11 cellular contexts compared by ENCODE assay signal in the genomic region with DNA sequence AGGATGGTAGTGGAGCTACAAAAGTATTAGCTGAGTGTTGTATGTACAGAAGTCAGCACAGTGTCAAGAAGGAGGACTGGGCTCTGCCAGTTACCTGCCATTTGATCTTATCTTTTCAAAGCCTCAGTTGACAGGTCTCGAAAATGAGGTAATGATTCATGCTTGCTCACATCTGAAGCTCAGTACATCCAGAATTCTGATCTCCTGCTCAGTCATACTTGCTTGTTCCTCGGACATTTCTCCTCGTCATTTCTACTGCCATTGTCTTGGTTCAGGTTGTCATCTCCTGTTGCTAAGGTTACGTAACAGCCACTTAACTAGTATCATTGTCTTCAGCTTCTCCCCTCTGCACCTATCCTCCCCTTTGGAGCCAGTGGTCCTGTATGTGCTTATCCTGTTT.
DNase-seq lines count a peak whose midpoint lies in the region; ATAC-seq and TF ChIP-seq lines count a peak whose summit lies in the region.
"Had no signal": no experiment of that assay in that cellular context is flagged by ENCODE, and none has a peak within 500 bp of the region (broad histone marks: within the 10 kb centered on the region; RNA-seq: fewer than 3 reads in every experiment).

No MANE protein-coding gene starts in this region.

- no peak overlapping the region for H2BK5ac ChIP-seq in mesenchymal stem cell (ENCODE audit: low read depth, low read length, poor library complexity, severe bottlenecking)

- H3K27me3 Mint-ChIP-seq in brain = no peaks in the 10 kb centered on the region
- H3K27me3 Mint-ChIP-seq: CD4-positive, alpha-beta memory T cell had no signal

- ATAC-seq in HG02571 (IDR thresholded peaks at IDR 0.05; ENCODE audit: unreplicated experiment) = no peak
- no peak for ATAC-seq in HG03439 (IDR thresholded peaks at IDR 0.05; ENCODE audit: unreplicated experiment)

- H2AFZ ChIP-seq in ACC112 (ENCODE audit: low read length, unreplicated experiment) (no peak overlapping the region), mesenchymal stem cell (ENCODE audit: low read depth, low read length) (no peak overlapping the region)

- H3K27ac ChIP-seq in ACC112 (ENCODE audit: low read depth, low read length) (peak overlapping the region; percentile 27; the same call in 1 of the 2 replicates), mesenchymal stem cell (ENCODE audit: low read length, poor library complexity, severe bottlenecking) (no peak overlapping the region)
- H3K27ac ChIP-seq: thoracic aorta had no signal

- no peaks in the 10 kb centered on the region for H3K36me3 ChIP-seq in ACC112 (ENCODE audit: insufficient read depth, low read length)
- H3K36me3 ChIP-seq in mesenchymal stem cell (ENCODE audit: control insufficient read depth in 1 of 2, insufficient read depth in 2 of 2, low read depth in 1 of 2, low read length in 2 of 2) = no peaks in the 10 kb centered on the region
- H3K36me3 ChIP-seq: thoracic aorta had no signal

- peak overlapping the region in 1 of 2 experiments; percentile 21 for H2BK12ac ChIP-seq in mesenchymal stem cell (ENCODE audit: low read length in 2 of 2)

- H2BK15ac ChIP-seq in mesenchymal stem cell (ENCODE audit: low read depth, poor library complexity, severe bottlenecking) = no peak overlapping the region

- no peak overlapping the region for H2BK120ac ChIP-seq in mesenchymal stem cell (ENCODE audit: low read depth, low read length)

- H3K9me3 ChIP-seq in mesenchymal stem cell (ENCODE audit: control insufficient read depth, low read length) = no peaks in the 10 kb centered on the region
- H3K9me3 ChIP-seq: thoracic aorta had no signal

- H3K18ac ChIP-seq in mesenchymal stem cell (ENCODE audit: low read depth in 1 of 2, low read length in 2 of 2) = no peak overlapping the region

- H3K4ac ChIP-seq in mesenchymal stem cell (ENCODE audit: low read depth in 1 of 2, low read length in 2 of 2) = no peak overlapping the region

- H3K4me1 Mint-ChIP-seq in brain = peaks cover 69% of the 10 kb centered on the region

- 76% methylated on average over 4 of the region's 4 CpGs for WGBS in mesenchymal stem cell

- H3K14ac ChIP-seq in mesenchymal stem cell (ENCODE audit: low read length in 2 of 2) = no peak overlapping the region

- H2AK5ac ChIP-seq in mesenchymal stem cell (ENCODE audit: low read length, severe bottlenecking) = no peak overlapping the region

- peak overlapping the region in 1 of 5 experiments; percentile 62 for H3K4me3 Mint-ChIP-seq in brain
- H3K4me3 Mint-ChIP-seq: CD4-positive, alpha-beta memory T cell had no signal

- H4K8ac ChIP-seq in mesenchymal stem cell (ENCODE audit: low read length) = no peak overlapping the region

- H3K27me3 ChIP-seq in ACC112 (ENCODE audit: insufficient read depth, low read length) (no peaks in the 10 kb centered on the region), mesenchymal stem cell (ENCODE audit: control insufficient read depth in 1 of 2, insufficient read depth in 1 of 2, low read length in 2 of 2) (no peaks in the 10 kb centered on the region)

- no peak overlapping the region for H4K91ac ChIP-seq in mesenchymal stem cell (ENCODE audit: low read length)

- TF ChIP-seq CTCF in brain (conservative IDR thresholded peaks at IDR 0.05) = no peak

- H3K9me3 Mint-ChIP-seq in brain = peaks cover 0 to 6% (median 0%) of the 10 kb centered on the region in 5 experiments
- H3K9me3 Mint-ChIP-seq: CD4-positive, alpha-beta memory T cell had no signal

- peak overlapping the region in 3 of 5 experiments; percentile 56 to 97 (median 91) for H3K27ac Mint-ChIP-seq in brain
- H3K27ac Mint-ChIP-seq: CD4-positive, alpha-beta memory T cell had no signal

- peaks cover 9% of the 10 kb centered on the region for H3K79me2 ChIP-seq in ACC112 (ENCODE audit: control insufficient read depth, insufficient read depth, low read length, unreplicated experiment)

- H3K4me1 ChIP-seq in ACC112 (ENCODE audit: control insufficient read depth, insufficient read depth, low read length, unreplicated experiment) = peaks cover 35% of the 10 kb centered on the region
- H3K4me1 ChIP-seq in mesenchymal stem cell (ENCODE audit: control insufficient read depth, insufficient read depth, low read depth, low read length) = peaks cover 11% of the 10 kb centered on the region

- peaks cover 20% of the 10 kb centered on the region for H3K79me1 ChIP-seq in mesenchymal stem cell (replicated peaks; ENCODE audit: low read length, poor library complexity, severe bottlenecking)

- no peak overlapping the region for H3K4me2 ChIP-seq in mesenchymal stem cell (ENCODE audit: low read length, poor library complexity, severe bottlenecking)

- H3K4me3 ChIP-seq in ACC112 (ENCODE audit: low read depth, low read length) (no peak overlapping the region), mesenchymal stem cell (ENCODE audit: insufficient read depth in 1 of 2, low read depth in 1 of 2, low read length in 2 of 2) (no peak overlapping the region)
- H3K4me3 ChIP-seq: thoracic aorta had no signal

- H3K23ac ChIP-seq in mesenchymal stem cell (ENCODE audit: low read length in 2 of 2) = no peak overlapping the region

- H3K9ac ChIP-seq in mesenchymal stem cell (ENCODE audit: low read length) = peak overlapping the region; percentile 76

- DNase-seq in NCI-H2029 (lab: John Stamatoyannopoulos, UW) (peak; percentile 43), mesenchymal stem cell (no peak), T1000 (lab: John Stamatoyannopoulos, UW) (no peak), MV-4-11 (lab: John Stamatoyannopoulos, UW) (no peak)
- DNase-seq: activated naive CD4-positive, alpha-beta T cell treated with Interleukin-2 at 50 U/mL for 16 hours; CD4-positive, alpha-beta memory T cell had no signal

- H3K36me3 Mint-ChIP-seq in brain = no peaks in the 10 kb centered on the region
